ENCODE assay signal across 21 cellular contexts in genomic region chr10:86742230-86742629, GRCh38.
"Had no signal": no experiment of that assay in that cellular context is flagged by ENCODE, and none has a peak within 500 bp of the region (broad histone marks: within the 10 kb centered on the region; RNA-seq: fewer than 3 reads in every experiment).

No MANE protein-coding gene starts in this region.

- H3K4me3 ChIP-seq: colonic mucosa, dorsolateral prefrontal cortex, esophagus squamous epithelium, gastrocnemius medialis, ovary had no signal

- H3K4me1 ChIP-seq: colonic mucosa had no signal

- FAIRE-seq: keratinocyte had no signal

- DNase-seq: activated B cell treated with CpG ODN at 0.5 μM for 24 hours; activated CD4-positive, alpha-beta T cell treated with anti-CD3 and anti-CD28 coated beads for 4 hours; activated CD4-positive, alpha-beta T cell treated with anti-CD3 and anti-CD28 coated beads, Interleukin-2, amount 50 U/mL, for 48 hours; activated naive CD4-positive, alpha-beta T cell treated with Interleukin-2 at 50 U/mL for 16 hours; activated naive CD8-positive, alpha-beta T cell treated with anti-CD3 and anti-CD28 coated beads for 36 hours; activated T-cell treated with anti-CD3 and anti-CD28 coated beads, Interleukin-2, amount 50 U/mL, for 48 hours; colonic mucosa; dorsolateral prefrontal cortex; effector memory CD8-positive, alpha-beta T cell; esophagus squamous epithelium; gastrocnemius medialis; mammary epithelial cell; ovary; stimulated activated CD4-positive, alpha-beta T cell treated with anti-CD3 and anti-CD28 coated beads, Interleukin-2, amount 100 ng/mL, for 48 hours; stimulated activated CD8-positive, alpha-beta memory T cell treated with anti-CD3 and anti-CD28 coated beads, Interleukin-4, amount 100 ng/mL, for 48 hours; stimulated activated naive B cell treated with anti-CD40 and anti-IgM and Interleukin-4, amounts not matched to agents 10 μg/mL and 1 μg/mL and 100 μg/mL, for 72 hours; T-helper 9 cell had no signal

- ATAC-seq: effector memory CD8-positive, alpha-beta T cell; left lobe of liver; natural killer cell treated with Interleukin-12 subunit alpha and Interleukin-12 subunit beta and Interleukin-15 and Interleukin-18, amount 100 ng/mL, for 72 hours; stimulated activated naive B cell treated with anti-CD40 and anti-IgM and Interleukin-4, amounts not matched to agents 10 μg/mL and 1 μg/mL and 100 μg/mL, for 72 hours had no signal

- H3K27me3 ChIP-seq: colonic mucosa, dorsolateral prefrontal cortex, gastrocnemius medialis, ovary had no signal

- H3K27ac ChIP-seq: colonic mucosa, dorsolateral prefrontal cortex, esophagus squamous epithelium, neutrophil, ovary had no signal

- H3K9me3 ChIP-seq: colonic mucosa, esophagus squamous epithelium, gastrocnemius medialis, neutrophil, ovary had no signal

- H3K36me3 ChIP-seq: colonic mucosa, esophagus squamous epithelium, gastrocnemius medialis, neutrophil, ovary had no signal
